9 cellular contexts compared by ENCODE assay signal in the genomic region with DNA sequence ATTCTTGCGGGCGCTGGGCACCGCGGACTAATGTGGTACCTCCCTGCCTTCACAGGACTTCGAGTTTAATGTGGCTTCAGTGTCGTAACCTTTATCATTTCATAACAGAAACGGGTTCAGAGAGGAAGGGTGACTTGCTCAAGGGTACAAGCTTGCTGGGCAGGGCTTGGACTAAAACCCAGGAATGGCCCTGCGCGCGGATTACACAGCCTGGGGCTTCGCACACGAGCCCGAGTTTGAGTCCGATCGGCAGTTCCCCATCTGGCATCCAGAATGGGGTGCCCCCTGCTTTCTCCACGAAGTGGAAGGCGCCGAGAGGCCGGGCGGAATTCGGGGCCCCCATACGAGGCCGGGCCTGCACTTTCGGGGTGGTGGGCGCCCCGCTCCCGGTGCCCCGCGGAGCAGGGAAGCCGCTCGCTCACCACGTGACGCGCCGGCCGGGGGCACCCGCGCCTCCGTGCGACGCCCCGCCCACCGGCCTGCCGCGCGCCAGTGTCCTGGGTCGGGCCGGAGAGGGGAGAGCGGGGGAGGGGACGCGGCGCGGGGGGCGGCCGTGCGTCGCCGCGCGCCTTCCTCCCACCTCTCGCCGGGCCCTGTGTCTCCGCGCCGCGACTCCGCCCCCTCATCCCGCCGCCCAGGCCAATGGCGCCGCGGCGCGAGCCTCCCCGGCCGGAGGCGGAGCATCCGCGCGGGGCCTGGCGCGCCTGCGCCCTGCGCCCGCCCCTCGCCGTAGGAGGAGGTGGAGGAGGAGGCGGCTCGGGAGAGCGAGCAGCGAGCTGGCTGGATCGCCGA. TPM values are rescaled to one million over a fixed set of nuclear protein-coding genes. Genes with fewer than 3 reads are reported as not detected.
A peak's percentile ranks its signal among the peaks of the same experiment; 100 is the strongest.
DNase-seq lines count a peak whose midpoint lies in the region; ATAC-seq, FAIRE-seq and TF ChIP-seq lines count a peak whose summit lies in the region.
"Had no signal": no experiment of that assay in that cellular context is flagged by ENCODE, and none has a peak within 500 bp of the region (broad histone marks: within the 10 kb centered on the region; RNA-seq: fewer than 3 reads in every experiment).

A gene with protein sequence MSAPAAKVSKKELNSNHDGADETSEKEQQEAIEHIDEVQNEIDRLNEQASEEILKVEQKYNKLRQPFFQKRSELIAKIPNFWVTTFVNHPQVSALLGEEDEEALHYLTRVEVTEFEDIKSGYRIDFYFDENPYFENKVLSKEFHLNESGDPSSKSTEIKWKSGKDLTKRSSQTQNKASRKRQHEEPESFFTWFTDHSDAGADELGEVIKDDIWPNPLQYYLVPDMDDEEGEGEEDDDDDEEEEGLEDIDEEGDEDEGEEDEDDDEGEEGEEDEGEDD (plus strand): TSS at position 722 of the 792 bp plus-strand sequence. CDS start 361 bp downstream, outside the sequence.

- POLR2A ChIA-PET in HepG2 (lab: Yijun Ruan, JAX): interaction anchor here (0.6 to 1.6 kb wide), 7 partner anchors 25 to 141 kb away, joined by 3 to 6 read pairs (median 3); partner anchors contain the start of genes DYNC2I2, SPOUT1 and ZDHHC12

- peak within 1 kb of the TSS; percentile 86 for H3K9ac ChIP-seq in HepG2 (ENCODE audit: insufficient read depth, low read depth, low read length)

- TF ChIP-seq EP300 in HepG2 (IDR thresholded peaks at IDR 0.05; ENCODE audit: low read depth in 2 of 2, low read length in 2 of 2) (no peak; a peak in 1 of 4 replicates), HepG2 (CRISPR knock-in tag; IDR thresholded peaks at IDR 0.05; ENCODE audit: borderline replicate concordance) (peak; percentile 40; the same call in 1 of the 2 replicates)

- no peaks in the 10 kb centered on the region for H3K9me3 Mint-ChIP-seq in dendritic cell treated with granulocyte-macrophage colony-stimulating factor and Interleukin-4, amounts not matched to agents 40 ng/mL and 50 ng/mL, for 4 days

- H3K4me3 ChIP-seq in BE2C (ENCODE audit: low read depth, low read length): peak within 1 kb of the TSS; percentile 93
- H3K4me3 ChIP-seq in HepG2 (replicated peaks in 1 of 3; ENCODE audit: insufficient read depth in 1 of 3, low read depth in 2 of 3, low read length in 3 of 3): peak within 1 kb of the TSS; percentile 71 to 81 (median 77)

- H3K4me1 ChIP-seq in BE2C (peaks cover 6% of the 10 kb centered on the region), HepG2 (ENCODE audit: insufficient read depth, low read length) (peaks cover 65% of the 10 kb centered on the region)

- 2% methylated on average over 27 of the region's 93 CpGs for whole genome bisulfite sequencing in HepG2 (ENCODE audit: low lambda C conversion rate)

- H4K20me1 ChIP-seq in HepG2 (ENCODE audit: insufficient read depth, low read length): peaks cover 19% of the 10 kb centered on the region

- H3K79me2 ChIP-seq in HepG2 (ENCODE audit: insufficient read depth, low read length): peaks cover 41% of the 10 kb centered on the region

- peak within 1 kb of the TSS; percentile 99 for H3K4me2 ChIP-seq in HepG2 (ENCODE audit: low read depth, low read length)

- peak within 1 kb of the TSS; percentile 91 for H3K27ac ChIP-seq in HepG2 (ENCODE audit: extremely low read length, insufficient read depth, low read length)

- H3K36me3 ChIP-seq in BE2C (peaks cover 37% of the 10 kb centered on the region), HepG2 (replicated peaks in 1 of 2; ENCODE audit: control insufficient read depth in 1 of 2, insufficient read depth in 2 of 2, low read length in 2 of 2) (peaks cover 5 to 25% of the 10 kb centered on the region in 2 experiments; a peak in 4 of 5 replicates)

- CTCF ChIA-PET in HepG2 (lab: Yijun Ruan, JAX; ENCODE audit: low intra/inter-chr PET ratio, low total read pairs): no interaction called here

- H3K27ac Mint-ChIP-seq in dendritic cell treated with granulocyte-macrophage colony-stimulating factor and Interleukin-4, amounts not matched to agents 40 ng/mL and 50 ng/mL, for 4 days: peak within 1 kb of the TSS; percentile 86

- DNase-seq in BE2C: peak; percentile 98
- peak; percentile 95 for DNase-seq in NCI-H748 (lab: John Stamatoyannopoulos, UW; ENCODE audit: unreplicated experiment)
- peak; percentile 82 to 88 for DNase-seq in activated CD4-positive, alpha-beta T cell treated with anti-CD3 and anti-CD28 coated beads, Interleukin-2, amount 50 U/mL, for 4 hours
- peak; percentile 84 for DNase-seq in HepG2 (ENCODE audit: low spot score)
- peak; percentile 94 for DNase-seq in stimulated activated CD4-positive, alpha-beta T cell treated with anti-CD3 and anti-CD28 coated beads, Interleukin-4, amount 100 ng/mL, for 1 hour

- H3K27me3 ChIP-seq in BE2C: no peaks in the 10 kb centered on the region
- H3K27me3 ChIP-seq in HepG2 (ENCODE audit: control insufficient read depth in 1 of 2, insufficient read depth in 2 of 2, low read length in 2 of 2): no peaks in the 10 kb centered on the region; a peak in 1 of 5 replicates

- H3K27me3 Mint-ChIP-seq in dendritic cell treated with granulocyte-macrophage colony-stimulating factor and Interleukin-4, amounts not matched to agents 40 ng/mL and 50 ng/mL, for 4 days: no peaks in the 10 kb centered on the region

- H3K36me3 Mint-ChIP-seq in dendritic cell treated with granulocyte-macrophage colony-stimulating factor and Interleukin-4, amounts not matched to agents 40 ng/mL and 50 ng/mL, for 4 days (ENCODE audit: low read depth): peaks cover 58% of the 10 kb centered on the region

- peak; percentile 25; the same call in 1 of the 2 replicates for TF ChIP-seq RAD21 in HepG2 (CRISPR knock-in tag; IDR thresholded peaks at IDR 0.05)

- BruUV-seq in HepG2 (replicated peaks; lab: Mats Ljungman, UMichigan): TSS peak; percentile 75

- FAIRE-seq in HepG2 (lab: Jason Lieb, UNC): no peak
- FAIRE-seq: colon had no signal

- H3K4me1 Mint-ChIP-seq in dendritic cell treated with granulocyte-macrophage colony-stimulating factor and Interleukin-4, amounts not matched to agents 40 ng/mL and 50 ng/mL, for 4 days (ENCODE audit: low read depth): peaks cover 53% of the 10 kb centered on the region

- peak; percentile 45 to 78; a peak in 1 of 4 replicates for TF ChIP-seq POLR2A in HepG2 (IDR thresholded peaks at IDR 0.05; ENCODE audit: insufficient read depth in 1 of 2, low read depth in 2 of 2, low read length in 2 of 2)

- no peaks in the 10 kb centered on the region for H3K9me3 ChIP-seq in BE2C
- H3K9me3 ChIP-seq in HepG2 (ENCODE audit: low read length): no peaks in the 10 kb centered on the region

- TF ChIP-seq CTCF in BE2C (IDR thresholded peaks at IDR 0.05; ENCODE audit: low read depth, low read length) (no peak), HepG2 (CRISPR knock-in tag; IDR thresholded peaks at IDR 0.05) (no peak)

- H3K4me3 Mint-ChIP-seq in dendritic cell treated with granulocyte-macrophage colony-stimulating factor and Interleukin-4, amounts not matched to agents 40 ng/mL and 50 ng/mL, for 4 days: peak within 1 kb of the TSS; percentile 90

- peak; percentile 67 for ATAC-seq in GM19328 (IDR thresholded peaks at IDR 0.05; ENCODE audit: unreplicated experiment)
- ATAC-seq in HG03521 (IDR thresholded peaks at IDR 0.05; ENCODE audit: unreplicated experiment): peak; percentile 75
- ATAC-seq in HepG2: peak; percentile 70

- in situ Hi-C loops in HepG2 (cut with HindIII; ENCODE audit: extremely low pct_ligation_motif_present, low pct_unique_long_range_greater_than_20kb): no loop called here

- intact Hi-C loops in dendritic cell treated with granulocyte-macrophage colony-stimulating factor and Interleukin-4, amounts not matched to agents 40 ng/mL and 50 ng/mL, for 4 days (cut with micrococcal nuclease): loop anchor here (1.0 to 2.0 kb wide), 2 partner anchors 14 to 32 kb away; partner anchors contain the start of genes DYNC2I2 and PKN3
- intact Hi-C loops in HepG2 (cut with micrococcal nuclease; ENCODE audit: unreplicated experiment): loop anchor here (5.0 kb wide), 1 partner anchor 51 kb away; no protein-coding TSS in a partner anchor

- no peak within 1 kb of the TSS for H2AFZ ChIP-seq in HepG2 (ENCODE audit: low read length)

RNA-seq across cellular contexts. Expression of the gene that starts here (rescaled TPM):
- 442 TPM for polyA plus RNA-seq in BE2C (2012; ENCODE audit: insufficient read depth, insufficient read length, low read depth)
- total RNA-seq in HepG2 (2016; rRNA removed; fragmentation: Illumina TruSeq; extraction: Trizol): 611 and 724 TPM in 2 replicates
- 134 and 142 TPM in 2 replicates for total RNA-seq in HepG2 (2016; cell fraction: cytosol; rRNA removed; fragmentation: Illumina TruSeq; extraction: Trizol; ENCODE audit: low read depth)
- 623 and 704 TPM in 2 replicates for total RNA-seq in HepG2 (2016; cell fraction: insoluble cytoplasmic fraction; rRNA removed; fragmentation: Illumina TruSeq; extraction: Trizol)
- 360 and 385 TPM in 2 replicates for total RNA-seq in HepG2 (2016; cell fraction: membrane; rRNA removed; fragmentation: Illumina TruSeq; extraction: Trizol)
- total RNA-seq in HepG2 (2016; cell fraction: nucleus; rRNA removed; fragmentation: Illumina TruSeq; extraction: Trizol): 226 and 251 TPM in 2 replicates
- 72.8 and 94.2 TPM in 2 replicates for polyA plus RNA-seq in HepG2 (2011; rRNA removed)
- polyA plus RNA-seq in HepG2 (2011; cell fraction: cytosol; rRNA removed): 44.1 and 56.3 TPM in 2 replicates
- polyA plus RNA-seq in HepG2 (2011; cell fraction: nucleus; rRNA removed): 48.5 and 49.6 TPM in 2 replicates
- 275 and 331 TPM in 2 replicates for polyA plus RNA-seq in HepG2 (2012)
- 120 and 147 TPM in 2 replicates for polyA plus RNA-seq in HepG2 (2016; cell fraction: cytosol; fragmentation: Illumina TruSeq; extraction: Trizol; ENCODE audit: low read depth)
- 668 and 723 TPM in 2 replicates for polyA plus RNA-seq in HepG2 (2016; cell fraction: insoluble cytoplasmic fraction; fragmentation: Illumina TruSeq; extraction: Trizol; ENCODE audit: low read depth)
- 247 and 252 TPM in 2 replicates for polyA plus RNA-seq in HepG2 (2016; cell fraction: membrane; fragmentation: Illumina TruSeq; extraction: Trizol; ENCODE audit: low read depth)
- 360 TPM in 2 replicates for polyA plus RNA-seq in HepG2 (2016; cell fraction: nucleus; fragmentation: Illumina TruSeq; extraction: Trizol; ENCODE audit: insufficient read depth, low read depth)
- polyA minus RNA-seq in HepG2 (2011; rRNA and poly(A)+ RNA removed; ENCODE audit: low replicate concordance): 44.1 and 254 TPM in 2 replicates
- 141 and 156 TPM in 2 replicates for polyA minus RNA-seq in HepG2 (2011; cell fraction: cytosol; rRNA and poly(A)+ RNA removed)
- 82.4 and 87.9 TPM in 2 replicates for polyA minus RNA-seq in HepG2 (2011; cell fraction: nucleus; rRNA and poly(A)+ RNA removed)

Comparison
In these comparisons a context has a peak if more than half of its experiments do, and no peak if none do; other contexts are left out.
1. Peak in every context shown above with its lines: DNase-seq, ATAC-seq, H3K4me3 ChIP-seq and H3K27ac ChIP-seq.